In the genomic region with DNA sequence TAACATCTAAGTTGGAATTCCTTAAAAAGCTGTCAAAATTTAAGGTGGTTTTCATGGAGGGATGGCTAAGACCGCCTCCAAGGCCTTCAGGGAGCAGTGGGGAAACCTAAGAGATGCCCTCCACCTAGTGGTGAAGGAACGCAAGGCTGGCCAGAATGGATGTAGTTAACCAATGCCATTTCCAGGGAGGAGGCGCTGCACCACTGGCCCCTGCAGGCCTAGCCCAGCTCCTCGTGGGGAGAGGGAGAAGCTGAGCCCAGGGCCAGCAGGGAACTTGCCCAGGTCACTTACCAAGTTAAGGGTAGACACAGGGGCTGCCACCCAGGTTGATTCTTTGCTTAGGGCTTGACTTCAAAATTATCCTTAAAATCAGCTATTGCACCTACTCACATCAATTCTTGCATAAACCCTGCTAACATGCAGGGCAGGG, we compare ENCODE assay signal across 8 cellular contexts. TPM values are rescaled to one million over a fixed set of nuclear protein-coding genes. Genes with fewer than 3 reads are reported as not detected.
DNase-seq lines count a peak whose midpoint lies in the region; ATAC-seq, FAIRE-seq and TF ChIP-seq lines count a peak whose summit lies in the region.

No MANE protein-coding gene starts in this region.

- no peaks in the 10 kb centered on the region for H3K36me3 ChIP-seq in RWPE2 (ENCODE audit: low read depth)
- H3K36me3 ChIP-seq in trophoblast cell (ENCODE audit: control insufficient read depth in 1 of 2, insufficient read depth in 2 of 2, low read length in 2 of 2), result no peaks in the 10 kb centered on the region

- H2BK120ac ChIP-seq in trophoblast cell (ENCODE audit: insufficient read depth, low read length, poor library complexity), result no peak overlapping the region

- peak; percentile 91 for TF ChIP-seq CTCF in RWPE2 (IDR thresholded peaks at IDR 0.05; ENCODE audit: poor library complexity, severe bottlenecking)

- no peak overlapping the region for H2AFZ ChIP-seq in trophoblast cell (ENCODE audit: insufficient read depth, low read length, poor library complexity)

- H3K23ac ChIP-seq in trophoblast cell (ENCODE audit: low read length), result no peak overlapping the region

- no peak overlapping the region for H3K4me2 ChIP-seq in trophoblast cell (ENCODE audit: low read length)

- H3K4me3 ChIP-seq in RWPE2 (ENCODE audit: severe bottlenecking) (no peak overlapping the region), trophoblast cell (ENCODE audit: low read depth, low read length) (no peak overlapping the region)

- H3K14ac ChIP-seq in trophoblast cell (ENCODE audit: low read length), result no peak overlapping the region

- TF ChIP-seq POLR2A in H54 (IDR thresholded peaks at IDR 0.05; ENCODE audit: low read depth, low read length), result no peak

- no peak overlapping the region for H4K12ac ChIP-seq in trophoblast cell (ENCODE audit: low read depth, low read length)

- H2AK5ac ChIP-seq in trophoblast cell (ENCODE audit: low read length), result no peak overlapping the region

- H2BK12ac ChIP-seq in trophoblast cell (ENCODE audit: low read length), result no peak overlapping the region

- H3K4me1 ChIP-seq in RWPE2 (ENCODE audit: insufficient read depth, poor library complexity, severe bottlenecking) (no peaks in the 10 kb centered on the region), trophoblast cell (ENCODE audit: control insufficient read depth in 1 of 2, insufficient read depth in 2 of 2, low read length in 2 of 2) (peaks cover 4 to 9% of the 10 kb centered on the region in 2 experiments)

- no peak overlapping the region for H3K18ac ChIP-seq in trophoblast cell (ENCODE audit: low read length)

- ATAC-seq in RWPE2 (ENCODE audit: low read depth), result peak; percentile 99

- H3K9ac ChIP-seq in trophoblast cell (ENCODE audit: low read length), result no peak overlapping the region

- H3K79me2 ChIP-seq in trophoblast cell (ENCODE audit: control insufficient read depth, insufficient read depth, low read length, poor library complexity), result no peaks in the 10 kb centered on the region

- H3K27me3 ChIP-seq in RWPE2 (ENCODE audit: insufficient read depth, poor library complexity, severe bottlenecking) (no peaks in the 10 kb centered on the region), trophoblast cell (ENCODE audit: insufficient read depth, low read length) (no peaks in the 10 kb centered on the region)

- peak; percentile 60 for FAIRE-seq in H54 (lab: Jason Lieb, UNC)
- peak; percentile 96 for FAIRE-seq in urothelium cell line (lab: Jason Lieb, UNC)

- H3K79me1 ChIP-seq in trophoblast cell (ENCODE audit: low read length), result no peaks in the 10 kb centered on the region

- no peak overlapping the region for H4K91ac ChIP-seq in trophoblast cell (ENCODE audit: low read depth, low read length)

- DNase-seq in GM04503 (ENCODE audit: low read depth) (peak; percentile 17), H54 (ENCODE audit: insufficient read length, low spot score) (peak; percentile 88), LHCN-M2 (ENCODE audit: low read depth) (peak; percentile 74), RWPE2 (ENCODE audit: low spot score) (no peak), foreskin melanocyte (peak; percentile 56), trophoblast cell (peak; percentile 69 to 88), urothelium cell line (ENCODE audit: low spot score) (peak; percentile 89)
- peak; percentile 57 for DNase-seq in activated effector memory CD4-positive, alpha-beta T cell treated with Interleukin-2 at 50 U/mL for 16 hours

- no CpG with 5 or more reads among the region's 4 CpGs for WGBS in trophoblast cell (ENCODE audit: extremely low coverage, insufficient coverage, insufficient read length)

- no peak overlapping the region for H3K4ac ChIP-seq in trophoblast cell (ENCODE audit: low read depth, low read length)

- no peak overlapping the region for H4K8ac ChIP-seq in trophoblast cell (ENCODE audit: low read depth, low read length)

- no peaks in the 10 kb centered on the region for H3K9me3 ChIP-seq in RWPE2 (ENCODE audit: severe bottlenecking)
- no peaks in the 10 kb centered on the region for H3K9me3 ChIP-seq in trophoblast cell (ENCODE audit: insufficient read depth, low read depth, low read length)

- H3K27ac ChIP-seq in RWPE2 (ENCODE audit: poor library complexity, severe bottlenecking), result no peak overlapping the region
- H3K27ac ChIP-seq in trophoblast cell (ENCODE audit: low read depth, low read length), result no peak overlapping the region

- no peak overlapping the region for H2BK5ac ChIP-seq in trophoblast cell (ENCODE audit: low read depth, low read length, poor library complexity)

RNA-seq across cellular contexts. Expression of gene FIGNL1, which starts 32.0 kb away (rescaled TPM):
- 59.4 and 62.5 TPM in 2 replicates for total RNA-seq in LHCN-M2 (2014; rRNA removed)
- 9.5 TPM for polyA plus RNA-seq in LHCN-M2 (2012)
- 9.0 and 9.2 TPM in 2 replicates for polyA plus RNA-seq in trophoblast cell (2013)
